Comparison of ENCODE assay signal across 14 cellular contexts in genomic region chr10:22931948-22932347, GRCh38. TPM values are rescaled to one million over a fixed set of nuclear protein-coding genes. Genes with fewer than 3 reads are reported as not detected.
DNase-seq lines count a peak whose midpoint lies in the region; ATAC-seq and TF ChIP-seq lines count a peak whose summit lies in the region.
"Had no signal": no experiment of that assay in that cellular context is flagged by ENCODE, and none has a peak within 500 bp of the region (broad histone marks: within the 10 kb centered on the region; RNA-seq: fewer than 3 reads in every experiment).

No MANE protein-coding gene starts in this region.

- H4K20me1 ChIP-seq in Loucy (ENCODE audit: insufficient read depth, low read length, poor library complexity, severe bottlenecking) = no peaks in the 10 kb centered on the region
- H4K20me1 ChIP-seq in fibroblast of lung (ENCODE audit: control insufficient read depth, extremely low read depth, insufficient read depth, low read length) = no peaks in the 10 kb centered on the region

- DNase-seq in EL = peak; percentile 56
- DNase-seq in fibroblast of lung (ENCODE audit: low read depth in 2 of 2) = peak; percentile 68 to 85
- DNase-seq in SW 1271 (lab: John Stamatoyannopoulos, UW) = no peak
- no peak for DNase-seq in GF-D8 (lab: John Stamatoyannopoulos, UW)
- DNase-seq in AG08395 (ENCODE audit: low spot score) = no peak
- DNase-seq: activated CD4-positive, alpha-beta T cell treated with anti-CD3 and anti-CD28 coated beads for 1 hour; activated naive CD8-positive, alpha-beta T cell treated with anti-CD3 and anti-CD28 coated beads, Interleukin-2, amount 10 ng/mL, durations not matched to agents 7 days and 5 days; mucosa of descending colon; stimulated activated CD4-positive, alpha-beta T cell treated with anti-CD3 and anti-CD28 coated beads, Interleukin-15, amount 100 ng/mL, for 24 hours had no signal

- H3K9ac ChIP-seq in Loucy (ENCODE audit: low read depth, low read length, poor library complexity, severe bottlenecking) = no peak overlapping the region
- H3K9ac ChIP-seq in fibroblast of lung (ENCODE audit: insufficient read depth, low read length) = no peak overlapping the region

- H3F3A ChIP-seq in Loucy (ENCODE audit: low read depth) = no peaks in the 10 kb centered on the region

- no peaks in the 10 kb centered on the region for H3K36me3 ChIP-seq in Loucy (ENCODE audit: insufficient read depth, low read length)
- H3K36me3 ChIP-seq in fibroblast of lung (ENCODE audit: control insufficient read depth, insufficient read depth, low read length) = no peaks in the 10 kb centered on the region

- no peak overlapping the region; the same call in 1 of the 2 replicates for H2AFZ ChIP-seq in Loucy (ENCODE audit: low read length)
- no peak overlapping the region for H2AFZ ChIP-seq in fibroblast of lung (ENCODE audit: low read length)

- peaks cover 27% of the 10 kb centered on the region for H3K4me1 ChIP-seq in Loucy (ENCODE audit: insufficient read depth, low read length, poor library complexity, severe bottlenecking)
- no peaks in the 10 kb centered on the region for H3K4me1 ChIP-seq in fibroblast of lung (ENCODE audit: control insufficient read depth, extremely low read depth, insufficient read depth, low read length)

- H3K9me3 ChIP-seq in Loucy (ENCODE audit: insufficient read depth, low read depth, low read length) (no peaks in the 10 kb centered on the region), fibroblast of lung (ENCODE audit: control insufficient read depth, insufficient read depth, low read depth, low read length) (no peaks in the 10 kb centered on the region)
- H3K9me3 ChIP-seq: mucosa of descending colon had no signal

- peak; percentile 56 for ATAC-seq in GM21717 (IDR thresholded peaks at IDR 0.05; ENCODE audit: unreplicated experiment)
- no peak for ATAC-seq in GM18868 (IDR thresholded peaks at IDR 0.05; ENCODE audit: unreplicated experiment)
- ATAC-seq: mucosa of descending colon had no signal

- H3K4me2 ChIP-seq in Loucy (ENCODE audit: low read depth, low read length, poor library complexity, severe bottlenecking) = peak overlapping the region; percentile 36
- H3K4me2 ChIP-seq in fibroblast of lung (ENCODE audit: extremely low read depth, insufficient read depth, low read length) = no peak overlapping the region

- H3K27me3 ChIP-seq in Loucy (ENCODE audit: insufficient read depth, low read length, poor library complexity, severe bottlenecking) (no peaks in the 10 kb centered on the region), fibroblast of lung (ENCODE audit: control insufficient read depth, insufficient read depth, low read length) (peaks cover 6% of the 10 kb centered on the region)

- TF ChIP-seq CTCF in Loucy (conservative IDR thresholded peaks at IDR 0.05; ENCODE audit: low read length) (no peak), fibroblast of lung (conservative IDR thresholded peaks at IDR 0.05 in 1 of 2, IDR thresholded peaks at IDR 0.05 in 1 of 2; ENCODE audit: low read depth in 1 of 2, low read length in 2 of 2) (no peak)

- no peak overlapping the region for H3K4me3 ChIP-seq in Loucy (ENCODE audit: low read length, poor library complexity, severe bottlenecking)
- H3K4me3 ChIP-seq in fibroblast of lung (replicated peaks in 1 of 4; ENCODE audit: control extremely low read depth in 1 of 4, insufficient read depth in 1 of 4, low read depth in 3 of 4, low read length in 4 of 4) = no peak overlapping the region
- H3K4me3 ChIP-seq: mucosa of descending colon had no signal

- no peaks in the 10 kb centered on the region for H3K9me2 ChIP-seq in Loucy (replicated peaks; ENCODE audit: low read depth, low read length)

- H3K79me2 ChIP-seq in Loucy (ENCODE audit: insufficient read depth, low read length) = no peaks in the 10 kb centered on the region
- H3K79me2 ChIP-seq in fibroblast of lung (ENCODE audit: control insufficient read depth, insufficient read depth, low read length) = no peaks in the 10 kb centered on the region

- H3K27ac ChIP-seq in fibroblast of lung (ENCODE audit: insufficient read depth, low read length) = no peak overlapping the region

RNA-seq across cellular contexts. Expression of gene ARMC3, which starts 4.1 kb away (rescaled TPM):
- total RNA-seq in fibroblast of lung = not detected in 2 replicates
- not detected in 2 replicates for polyA plus RNA-seq in fibroblast of lung
- polyA plus RNA-seq in fibroblast of lung (2012) = not detected in 2 replicates
- polyA minus RNA-seq in fibroblast of lung (ENCODE audit: low replicate concordance) = not detected in 2 replicates
- total RNA-seq: activated naive CD8-positive, alpha-beta T cell treated with anti-CD3 and anti-CD28 coated beads, Interleukin-2, amount 10 ng/mL, durations not matched to agents 7 days and 5 days; glomerular endothelial cell; mucosa of descending colon had no signal
- polyA plus RNA-seq: CD14-positive monocyte had no signal

Comparison
In these comparisons a context has a peak if more than half of its experiments do, and no peak if none do; other contexts are left out.
1. DNase-seq: peak in EL (single experiment) and fibroblast of lung (2 of 2); none in SW 1271 (0 of 2), GF-D8 (single experiment) and AG08395 (single experiment).